Comparison of ENCODE assay signal across 13 cellular contexts in the genomic region with DNA sequence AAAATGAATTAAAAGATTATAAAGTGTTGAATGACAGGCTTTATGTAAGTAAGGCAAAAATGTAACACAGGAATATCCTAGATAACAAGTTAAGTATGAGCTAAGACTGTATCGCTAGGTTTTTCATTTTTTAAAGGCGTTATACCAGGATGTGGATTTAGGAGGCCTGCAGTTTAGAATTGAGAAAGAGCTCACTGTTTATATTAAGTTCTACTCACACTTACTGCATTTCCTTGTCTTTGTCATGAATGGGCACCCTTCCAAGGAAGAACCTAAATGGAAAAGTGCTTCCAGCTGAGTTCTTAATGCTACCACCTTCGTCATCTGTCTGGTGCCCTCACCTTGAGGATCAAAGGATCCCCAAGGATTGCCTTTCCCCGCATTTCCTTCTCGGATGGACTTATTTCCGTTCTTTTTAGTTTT.
A peak's percentile ranks its signal among the peaks of the same experiment; 100 is the strongest.
DNase-seq lines count a peak whose midpoint lies in the region; ATAC-seq and TF ChIP-seq lines count a peak whose summit lies in the region.
"Had no signal": no experiment of that assay in that cellular context is flagged by ENCODE, and none has a peak within 500 bp of the region (broad histone marks: within the 10 kb centered on the region; RNA-seq: fewer than 3 reads in every experiment).

No MANE protein-coding gene starts in this region.

- no peak overlapping the region for H3K4me3 Mint-ChIP-seq in progenitor cell of endocrine pancreas (ENCODE audit: low read depth)
- no peak overlapping the region for H3K4me3 Mint-ChIP-seq in T-helper 17 cell
- H3K4me3 Mint-ChIP-seq: naive thymus-derived CD8-positive, alpha-beta T cell had no signal

- ATAC-seq in T-helper 17 cell (no peak), GM18511 (IDR thresholded peaks at IDR 0.05; ENCODE audit: unreplicated experiment) (no peak)
- ATAC-seq: naive thymus-derived CD8-positive, alpha-beta T cell had no signal

- H3K36me3 ChIP-seq in SJCRH30 = no peaks in the 10 kb centered on the region
- H3K36me3 ChIP-seq: heart right ventricle had no signal

- peaks cover 12% of the 10 kb centered on the region for H3K36me3 Mint-ChIP-seq in progenitor cell of endocrine pancreas (ENCODE audit: insufficient read depth)
- no peaks in the 10 kb centered on the region for H3K36me3 Mint-ChIP-seq in T-helper 17 cell (ENCODE audit: low read depth)
- H3K36me3 Mint-ChIP-seq: naive thymus-derived CD8-positive, alpha-beta T cell had no signal

- intact Hi-C loops in cardiac septum (cut with DNase I) = no loop called here

- H3K27me3 Mint-ChIP-seq in progenitor cell of endocrine pancreas (no peaks in the 10 kb centered on the region), T-helper 17 cell (peaks cover 16% of the 10 kb centered on the region)

- H3K27me3 ChIP-seq in SJCRH30 = no peaks in the 10 kb centered on the region
- H3K27me3 ChIP-seq: heart right ventricle had no signal

- H3K9me3 ChIP-seq in SJCRH30 (replicated peaks) (no peaks in the 10 kb centered on the region), T-helper 17 cell (ENCODE audit: control insufficient read depth, low read length, poor library complexity, severe bottlenecking) (no peaks in the 10 kb centered on the region)
- H3K9me3 ChIP-seq: heart right ventricle had no signal

- H3K4me3 ChIP-seq in HFF-Myc (replicated peaks; ENCODE audit: low read depth, low read length) (no peak overlapping the region), SJCRH30 (peak overlapping the region; percentile 38)

- TF ChIP-seq CTCF in HFF-Myc (IDR thresholded peaks at IDR 0.05; ENCODE audit: low read depth, low read length, missing control alignments) = no peak
- no peak for TF ChIP-seq CTCF in progenitor cell of endocrine pancreas (IDR thresholded peaks at IDR 0.05; ENCODE audit: unreplicated experiment)

- no peaks in the 10 kb centered on the region for H3K9me3 Mint-ChIP-seq in progenitor cell of endocrine pancreas (ENCODE audit: low read depth)
- H3K9me3 Mint-ChIP-seq: naive thymus-derived CD8-positive, alpha-beta T cell had no signal

- H3K4me1 Mint-ChIP-seq in progenitor cell of endocrine pancreas (ENCODE audit: low read depth) = peaks cover 56% of the 10 kb centered on the region
- no peaks in the 10 kb centered on the region for H3K4me1 Mint-ChIP-seq in T-helper 17 cell
- H3K4me1 Mint-ChIP-seq: naive thymus-derived CD8-positive, alpha-beta T cell had no signal

- H3K27ac Mint-ChIP-seq in progenitor cell of endocrine pancreas (peak overlapping the region; percentile 93), T-helper 17 cell (no peak overlapping the region)
- H3K27ac Mint-ChIP-seq: naive thymus-derived CD8-positive, alpha-beta T cell had no signal

- H3K27ac ChIP-seq in SJCRH30 = peak overlapping the region; percentile 74

- H3K4me1 ChIP-seq in SJCRH30 = peaks cover 21% of the 10 kb centered on the region

- DNase-seq in HFF-Myc (ENCODE audit: extremely low read depth, low read depth) (peak; percentile 83), SJCRH30 (peak in 1 of 2 experiments; percentile 38), fibroblast of peridontal ligament (ENCODE audit: extremely low read depth) (peak; percentile 84), progenitor cell of endocrine pancreas (ENCODE audit: low spot score, unreplicated experiment) (no peak), T-helper 17 cell (no peak), GOT3 (lab: John Stamatoyannopoulos, UW) (no peak), cardiac septum (ENCODE audit: low spot score) (no peak)
- DNase-seq: activated CD8-positive, alpha-beta memory T cell treated with anti-CD3 and anti-CD28 coated beads for 24 hours; heart right ventricle; naive thymus-derived CD8-positive, alpha-beta T cell; NCI-H1092; stimulated activated CD4-positive, alpha-beta T cell treated with anti-CD3 and anti-CD28 coated beads, Interleukin-4, amount 100 ng/mL, for 1 hour had no signal

Comparison
In these comparisons a context has a peak if more than half of its experiments do, and no peak if none do; other contexts are left out.
1. DNase-seq: peak in HFF-Myc (single experiment) and fibroblast of peridontal ligament (single experiment); none in progenitor cell of endocrine pancreas (single experiment), T-helper 17 cell (0 of 3), GOT3 (single experiment) and cardiac septum (single experiment).